ENCODE assay signal across 1 cellular context in the genomic region with DNA sequence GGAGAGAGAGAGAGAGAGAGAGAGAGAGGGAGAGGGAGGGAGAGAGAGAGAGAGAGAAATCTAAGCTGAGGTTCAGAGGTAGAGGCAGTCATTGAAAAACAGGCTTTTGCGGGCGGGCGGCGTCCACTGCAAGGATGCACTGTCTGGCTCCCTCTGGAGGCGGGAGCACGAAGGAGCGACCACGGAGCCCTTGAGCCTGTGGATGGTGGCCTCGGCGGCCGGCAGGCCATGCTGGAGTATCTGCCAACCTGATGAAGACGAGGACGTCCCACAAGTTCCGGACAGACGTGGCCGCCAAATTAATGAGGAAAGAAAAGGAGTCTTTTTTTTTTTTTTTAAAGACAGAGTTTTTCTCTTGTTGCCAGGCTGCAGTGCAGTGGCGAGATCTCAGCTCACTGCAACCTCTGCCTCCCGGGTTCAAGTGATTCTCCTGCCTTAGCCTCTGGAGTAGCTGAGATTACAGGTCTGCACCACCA.
TF ChIP-seq lines count a peak whose summit lies in the region.

No MANE protein-coding gene starts in this region.

TF ChIP-seq in K562, 482 proteins besides CTCF, POLR2A, EP300 and RAD21 (continues in another document):
- TF ChIP-seq, protein P1, sequence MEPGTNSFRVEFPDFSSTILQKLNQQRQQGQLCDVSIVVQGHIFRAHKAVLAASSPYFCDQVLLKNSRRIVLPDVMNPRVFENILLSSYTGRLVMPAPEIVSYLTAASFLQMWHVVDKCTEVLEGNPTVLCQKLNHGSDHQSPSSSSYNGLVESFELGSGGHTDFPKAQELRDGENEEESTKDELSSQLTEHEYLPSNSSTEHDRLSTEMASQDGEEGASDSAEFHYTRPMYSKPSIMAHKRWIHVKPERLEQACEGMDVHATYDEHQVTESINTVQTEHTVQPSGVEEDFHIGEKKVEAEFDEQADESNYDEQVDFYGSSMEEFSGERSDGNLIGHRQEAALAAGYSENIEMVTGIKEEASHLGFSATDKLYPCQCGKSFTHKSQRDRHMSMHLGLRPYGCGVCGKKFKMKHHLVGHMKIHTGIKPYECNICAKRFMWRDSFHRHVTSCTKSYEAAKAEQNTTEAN (CRISPR knock-in tag; IDR thresholded peaks at IDR 0.05) = no peak
- no peak for TF ChIP-seq ATF6 (CRISPR knock-in tag; IDR thresholded peaks at IDR 0.05)
- 0 out of 2 replicates have a peak, but pooled peaks have one; percentile 19 for TF ChIP-seq BHLHE40 (IDR thresholded peaks at IDR 0.05; ENCODE audit: low read length)
- no peak for TF ChIP-seq HDAC6 (IDR thresholded peaks at IDR 0.05; ENCODE audit: low read depth, low read length)
- peak; percentile 23; the same call in 1 of the 2 replicates for TF ChIP-seq NFIC (IDR thresholded peaks at IDR 0.05)
- TF ChIP-seq, protein P2, sequence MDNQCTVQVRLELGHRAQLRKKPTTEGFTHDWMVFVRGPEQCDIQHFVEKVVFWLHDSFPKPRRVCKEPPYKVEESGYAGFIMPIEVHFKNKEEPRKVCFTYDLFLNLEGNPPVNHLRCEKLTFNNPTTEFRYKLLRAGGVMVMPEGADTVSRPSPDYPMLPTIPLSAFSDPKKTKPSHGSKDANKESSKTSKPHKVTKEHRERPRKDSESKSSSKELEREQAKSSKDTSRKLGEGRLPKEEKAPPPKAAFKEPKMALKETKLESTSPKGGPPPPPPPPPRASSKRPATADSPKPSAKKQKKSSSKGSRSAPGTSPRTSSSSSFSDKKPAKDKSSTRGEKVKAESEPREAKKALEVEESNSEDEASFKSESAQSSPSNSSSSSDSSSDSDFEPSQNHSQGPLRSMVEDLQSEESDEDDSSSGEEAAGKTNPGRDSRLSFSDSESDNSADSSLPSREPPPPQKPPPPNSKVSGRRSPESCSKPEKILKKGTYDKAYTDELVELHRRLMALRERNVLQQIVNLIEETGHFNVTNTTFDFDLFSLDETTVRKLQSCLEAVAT (IDR thresholded peaks at IDR 0.05) = peak; percentile 30 to 70; a peak in 2 of 4 replicates
- TF ChIP-seq ARID2 (IDR thresholded peaks at IDR 0.05) = 0 out of 2 replicates have a peak, but pooled peaks have one; percentile 43
- peak; percentile 28; the same call in 1 of the 2 replicates for TF ChIP-seq HCFC1 (IDR thresholded peaks at IDR 0.05; ENCODE audit: low read depth, low read length)
- no peak for TF ChIP-seq HLTF (IDR thresholded peaks at IDR 0.05)
- TF ChIP-seq ZC3H8 (IDR thresholded peaks at IDR 0.05) = no peak
- 0 out of 4 replicates have a peak, but pooled peaks of 1 of the 2 experiments have one; percentile 35 for TF ChIP-seq FOXK2 (conservative IDR thresholded peaks at IDR 0.05 in 1 of 2, IDR thresholded peaks at IDR 0.05 in 1 of 2; ENCODE audit: low read depth in 2 of 2)
- TF ChIP-seq, protein P3, sequence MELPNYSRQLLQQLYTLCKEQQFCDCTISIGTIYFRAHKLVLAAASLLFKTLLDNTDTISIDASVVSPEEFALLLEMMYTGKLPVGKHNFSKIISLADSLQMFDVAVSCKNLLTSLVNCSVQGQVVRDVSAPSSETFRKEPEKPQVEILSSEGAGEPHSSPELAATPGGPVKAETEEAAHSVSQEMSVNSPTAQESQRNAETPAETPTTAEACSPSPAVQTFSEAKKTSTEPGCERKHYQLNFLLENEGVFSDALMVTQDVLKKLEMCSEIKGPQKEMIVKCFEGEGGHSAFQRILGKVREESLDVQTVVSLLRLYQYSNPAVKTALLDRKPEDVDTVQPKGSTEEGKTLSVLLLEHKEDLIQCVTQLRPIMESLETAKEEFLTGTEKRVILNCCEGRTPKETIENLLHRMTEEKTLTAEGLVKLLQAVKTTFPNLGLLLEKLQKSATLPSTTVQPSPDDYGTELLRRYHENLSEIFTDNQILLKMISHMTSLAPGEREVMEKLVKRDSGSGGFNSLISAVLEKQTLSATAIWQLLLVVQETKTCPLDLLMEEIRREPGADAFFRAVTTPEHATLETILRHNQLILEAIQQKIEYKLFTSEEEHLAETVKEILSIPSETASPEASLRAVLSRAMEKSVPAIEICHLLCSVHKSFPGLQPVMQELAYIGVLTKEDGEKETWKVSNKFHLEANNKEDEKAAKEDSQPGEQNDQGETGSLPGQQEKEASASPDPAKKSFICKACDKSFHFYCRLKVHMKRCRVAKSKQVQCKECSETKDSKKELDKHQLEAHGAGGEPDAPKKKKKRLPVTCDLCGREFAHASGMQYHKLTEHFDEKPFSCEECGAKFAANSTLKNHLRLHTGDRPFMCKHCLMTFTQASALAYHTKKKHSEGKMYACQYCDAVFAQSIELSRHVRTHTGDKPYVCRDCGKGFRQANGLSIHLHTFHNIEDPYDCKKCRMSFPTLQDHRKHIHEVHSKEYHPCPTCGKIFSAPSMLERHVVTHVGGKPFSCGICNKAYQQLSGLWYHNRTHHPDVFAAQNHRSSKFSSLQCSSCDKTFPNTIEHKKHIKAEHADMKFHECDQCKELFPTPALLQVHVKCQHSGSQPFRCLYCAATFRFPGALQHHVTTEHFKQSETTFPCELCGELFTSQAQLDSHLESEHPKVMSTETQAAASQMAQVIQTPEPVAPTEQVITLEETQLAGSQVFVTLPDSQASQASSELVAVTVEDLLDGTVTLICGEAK (IDR thresholded peaks at IDR 0.05) = no peak
- TF ChIP-seq, protein P3 (CRISPR knock-in tag; IDR thresholded peaks at IDR 0.05) = no peak
- peak; percentile 71 for TF ChIP-seq ZNF384 (IDR thresholded peaks at IDR 0.05; ENCODE audit: low read depth, low read length)
- TF ChIP-seq FOXM1 (IDR thresholded peaks at IDR 0.05; ENCODE audit: low read depth) = no peak
- TF ChIP-seq FOXM1 (CRISPR knock-in tag; IDR thresholded peaks at IDR 0.05; ENCODE audit: low read depth) = no peak
- no peak for TF ChIP-seq ZNF277 (CRISPR knock-in tag; IDR thresholded peaks at IDR 0.05; ENCODE audit: borderline replicate concordance)
- TF ChIP-seq GATAD2A (IDR thresholded peaks at IDR 0.05) = no peak
- TF ChIP-seq MYC (IDR thresholded peaks at IDR 0.05; ENCODE audit: low read depth, low read length) = no peak
- no peak for TF ChIP-seq MYC (CRISPR knock-in tag; IDR thresholded peaks at IDR 0.05; ENCODE audit: borderline replicate concordance, low read depth)
- 0 out of 4 replicates have a peak, but pooled peaks of 1 of the 2 experiments have one; percentile 22 for TF ChIP-seq NONO (IDR thresholded peaks at IDR 0.05; ENCODE audit: low read depth in 2 of 2, low read length in 1 of 2)
- TF ChIP-seq, protein P4, sequence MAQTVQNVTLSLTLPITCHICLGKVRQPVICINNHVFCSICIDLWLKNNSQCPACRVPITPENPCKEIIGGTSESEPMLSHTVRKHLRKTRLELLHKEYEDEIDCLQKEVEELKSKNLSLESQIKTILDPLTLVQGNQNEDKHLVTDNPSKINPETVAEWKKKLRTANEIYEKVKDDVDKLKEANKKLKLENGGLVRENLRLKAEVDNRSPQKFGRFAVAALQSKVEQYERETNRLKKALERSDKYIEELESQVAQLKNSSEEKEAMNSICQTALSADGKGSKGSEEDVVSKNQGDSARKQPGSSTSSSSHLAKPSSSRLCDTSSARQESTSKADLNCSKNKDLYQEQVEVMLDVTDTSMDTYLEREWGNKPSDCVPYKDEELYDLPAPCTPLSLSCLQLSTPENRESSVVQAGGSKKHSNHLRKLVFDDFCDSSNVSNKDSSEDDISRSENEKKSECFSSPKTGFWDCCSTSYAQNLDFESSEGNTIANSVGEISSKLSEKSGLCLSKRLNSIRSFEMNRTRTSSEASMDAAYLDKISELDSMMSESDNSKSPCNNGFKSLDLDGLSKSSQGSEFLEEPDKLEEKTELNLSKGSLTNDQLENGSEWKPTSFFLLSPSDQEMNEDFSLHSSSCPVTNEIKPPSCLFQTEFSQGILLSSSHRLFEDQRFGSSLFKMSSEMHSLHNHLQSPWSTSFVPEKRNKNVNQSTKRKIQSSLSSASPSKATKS (CRISPR knock-in tag; IDR thresholded peaks at IDR 0.05) = no peak
- no peak for TF ChIP-seq ZNF644 (tag; IDR thresholded peaks at IDR 0.05; ENCODE audit: low read depth)
- no peak for TF ChIP-seq SREBF2 (CRISPR knock-in tag; IDR thresholded peaks at IDR 0.05)
- no peak; a peak in 1 of 4 replicates for TF ChIP-seq HDAC1 (IDR thresholded peaks at IDR 0.05)
- peak; percentile 56 for TF ChIP-seq CREM (IDR thresholded peaks at IDR 0.05; ENCODE audit: low read depth)
- TF ChIP-seq ZFP36 (IDR thresholded peaks at IDR 0.05; ENCODE audit: low read depth, low read length, partially characterized antibody) = no peak
- TF ChIP-seq, protein P5, sequence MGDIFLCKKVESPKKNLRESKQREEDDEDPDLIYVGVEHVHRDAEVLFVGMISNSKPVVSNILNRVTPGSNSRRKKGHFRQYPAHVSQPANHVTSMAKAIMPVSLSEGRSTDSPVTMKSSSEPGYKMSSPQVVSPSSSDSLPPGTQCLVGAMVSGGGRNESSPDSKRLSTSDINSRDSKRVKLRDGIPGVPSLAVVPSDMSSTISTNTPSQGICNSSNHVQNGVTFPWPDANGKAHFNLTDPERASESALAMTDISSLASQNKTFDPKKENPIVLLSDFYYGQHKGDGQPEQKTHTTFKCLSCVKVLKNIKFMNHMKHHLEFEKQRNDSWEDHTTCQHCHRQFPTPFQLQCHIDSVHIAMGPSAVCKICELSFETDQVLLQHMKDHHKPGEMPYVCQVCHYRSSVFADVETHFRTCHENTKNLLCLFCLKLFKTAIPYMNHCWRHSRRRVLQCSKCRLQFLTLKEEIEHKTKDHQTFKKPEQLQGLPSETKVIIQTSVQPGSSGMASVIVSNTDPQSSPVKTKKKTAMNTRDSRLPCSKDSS (IDR thresholded peaks at IDR 0.05; ENCODE audit: low read depth, partially characterized antibody) = no peak
- no peak for TF ChIP-seq ZNF174 (CRISPR knock-in tag; IDR thresholded peaks at IDR 0.05)
- no peak for TF ChIP-seq STAT5B (CRISPR knock-in tag; IDR thresholded peaks at IDR 0.05)
- no peak for TF ChIP-seq FOS (IDR thresholded peaks at IDR 0.05; ENCODE audit: extremely low read depth, insufficient read length)
- no peak for TF ChIP-seq ZFPM2 (CRISPR knock-in tag; IDR thresholded peaks at IDR 0.05)
- TF ChIP-seq ARID1B (IDR thresholded peaks at IDR 0.05) = peak; percentile 49
- no peak for TF ChIP-seq ZNF436 (CRISPR knock-in tag; IDR thresholded peaks at IDR 0.05)
- TF ChIP-seq PTTG1 (tag; IDR thresholded peaks at IDR 0.05; ENCODE audit: low read depth) = no peak
- TF ChIP-seq HSF4 (CRISPR knock-in tag; IDR thresholded peaks at IDR 0.05; ENCODE audit: borderline replicate concordance) = no peak
- TF ChIP-seq ZFP91 (CRISPR knock-in tag; IDR thresholded peaks at IDR 0.05) = no peak
